1 cellular context compared by ENCODE assay signal in genomic region chr10:58385784-58386112, GRCh38.
A peak's percentile ranks its signal among the peaks of the same experiment; 100 is the strongest.
TF ChIP-seq lines count a peak whose summit lies in the region.

No MANE protein-coding gene starts in this region.

TF ChIP-seq in H1, 55 proteins besides CTCF, POLR2A, EP300 and RAD21:
- TF ChIP-seq JUND (IDR thresholded peaks at IDR 0.05; ENCODE audit: low read length) (no peak), TAF1 (IDR thresholded peaks at IDR 0.05; ENCODE audit: low read depth, low read length) (no peak), TEAD4 (IDR thresholded peaks at IDR 0.05; ENCODE audit: low read depth, low read length) (no peak; the same call in 1 of the 2 replicates), JUN (IDR thresholded peaks at IDR 0.05; ENCODE audit: low read depth, low read length) (no peak), SAP30 (IDR thresholded peaks at IDR 0.05; ENCODE audit: insufficient read depth, insufficient replicate concordance, low read length) (peak; percentile 9), RXRA (IDR thresholded peaks at IDR 0.05; ENCODE audit: insufficient read depth, low read depth, low read length) (no peak), SP2 (IDR thresholded peaks at IDR 0.05; ENCODE audit: low read length) (no peak)
